ENCODE assay signal across 21 cellular contexts in the genomic region with DNA sequence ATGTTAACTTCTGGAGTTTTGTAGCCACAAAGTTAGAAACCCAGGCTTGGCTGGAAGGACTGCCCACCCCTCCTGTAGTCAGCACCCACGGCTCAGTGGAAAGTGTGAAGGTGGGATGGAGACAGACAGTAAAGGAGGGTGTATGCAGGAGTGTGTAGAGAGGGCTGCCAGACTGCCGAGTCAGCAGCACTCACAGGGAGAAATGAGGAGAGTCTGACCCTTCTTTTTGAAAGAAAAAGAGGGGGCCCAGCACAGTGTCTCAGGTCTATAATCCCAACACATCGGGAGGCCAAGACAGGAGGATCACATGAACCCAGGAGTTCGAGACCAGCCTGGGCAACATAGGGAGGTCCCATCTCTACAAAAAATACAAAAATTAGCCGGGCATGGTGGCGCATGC. TPM values are rescaled to one million over a fixed set of nuclear protein-coding genes. Genes with fewer than 3 reads are reported as not detected.
DNase-seq lines count a peak whose midpoint lies in the region; ATAC-seq and TF ChIP-seq lines count a peak whose summit lies in the region.
"Had no signal": no experiment of that assay in that cellular context is flagged by ENCODE, and none has a peak within 500 bp of the region (broad histone marks: within the 10 kb centered on the region; RNA-seq: fewer than 3 reads in every experiment).

No MANE protein-coding gene starts in this region.

- no peaks in the 10 kb centered on the region for H3K36me3 ChIP-seq in right atrium auricular region
- no peaks in the 10 kb centered on the region for H3K36me3 ChIP-seq in BLaER1 treated with 17β-estradiol and CSF1 and Interleukin-3, amounts not matched to agents 10 nM and 100 nM
- H3K36me3 ChIP-seq: BE2C had no signal

- no peak for TF ChIP-seq POLR2A in NB4 (IDR thresholded peaks at IDR 0.05; ENCODE audit: extremely low read depth, insufficient read length)

- intact Hi-C loops in Right ventricle myocardium superior (cut with DNase I) = no loop called here

- DNase-seq in right atrium auricular region (ENCODE audit: low spot score) = peak; percentile 50
- DNase-seq in Right ventricle myocardium superior = no peak
- DNase-seq in NB4 (ENCODE audit: low read depth) = peak; percentile 13
- DNase-seq in osteocyte (ENCODE audit: extremely low spot score, unreplicated experiment) = peak; percentile 49
- DNase-seq in NCI-H446 (lab: John Stamatoyannopoulos, UW) = no peak
- no peak for DNase-seq in GM19238 (ENCODE audit: insufficient read length, low spot score)
- DNase-seq: ACHN; BE2C; Calu3; CD8-positive, alpha-beta T cell; DMS79 treated with DMSO at 0.1 percent for 48 hours; GF-D8; HCEC 1CT; HFFc6; IMR-90 had no signal

- H3K4me1 Mint-ChIP-seq in osteocyte (ENCODE audit: unreplicated experiment) = no peaks in the 10 kb centered on the region
- H3K4me1 Mint-ChIP-seq: CD14-positive monocyte had no signal

- no peaks in the 10 kb centered on the region for H3K4me1 ChIP-seq in right atrium auricular region
- H3K4me1 ChIP-seq in BLaER1 treated with 17β-estradiol and CSF1 and Interleukin-3, amounts not matched to agents 10 nM and 100 nM = peaks cover 38 to 64% (median 56%) of the 10 kb centered on the region in 10 experiments
- H3K4me1 ChIP-seq: BE2C had no signal

- H3K4me3 ChIP-seq in right atrium auricular region = no peak overlapping the region
- H3K4me3 ChIP-seq in BLaER1 treated with 17β-estradiol and CSF1 and Interleukin-3, amounts not matched to agents 10 nM and 100 nM = no peak overlapping the region
- no peak overlapping the region for H3K4me3 ChIP-seq in NB4 (ENCODE audit: low read depth, low read length)
- H3K4me3 ChIP-seq: K562 had no signal

- no peaks in the 10 kb centered on the region for H4K20me1 ChIP-seq in BLaER1 treated with 17β-estradiol and CSF1 and Interleukin-3, amounts not matched to agents 10 nM and 100 nM

- TF ChIP-seq CTCF in right atrium auricular region (IDR thresholded peaks at IDR 0.05) = no peak
- no peak for TF ChIP-seq CTCF in NB4 (IDR thresholded peaks at IDR 0.05; ENCODE audit: low read depth, low read length)
- TF ChIP-seq CTCF in osteocyte (IDR thresholded peaks at IDR 0.05) = no peak

- H3K9ac ChIP-seq in BLaER1 treated with 17β-estradiol and CSF1 and Interleukin-3, amounts not matched to agents 10 nM and 100 nM = no peak overlapping the region; a peak in 1 of 22 replicates

- H3K27me3 Mint-ChIP-seq in osteocyte (ENCODE audit: unreplicated experiment) = no peaks in the 10 kb centered on the region

- no peak overlapping the region for H3K4me3 Mint-ChIP-seq in osteocyte (ENCODE audit: unreplicated experiment)
- H3K4me3 Mint-ChIP-seq: CD14-positive monocyte; CD8-positive, alpha-beta T cell; HFFc6 had no signal

- peak overlapping the region; percentile 32 to 85 (median 69) for H3K4me2 ChIP-seq in BLaER1 treated with 17β-estradiol and CSF1 and Interleukin-3, amounts not matched to agents 10 nM and 100 nM

- H3K9me3 ChIP-seq in right atrium auricular region = no peaks in the 10 kb centered on the region
- peaks cover 0 to 17% (median 6%) of the 10 kb centered on the region in 11 experiments; a peak in 9 of 22 replicates for H3K9me3 ChIP-seq in BLaER1 treated with 17β-estradiol and CSF1 and Interleukin-3, amounts not matched to agents 10 nM and 100 nM (replicated peaks in 1 of 11)
- H3K9me3 ChIP-seq: BE2C had no signal

- H3K36me3 Mint-ChIP-seq in osteocyte (ENCODE audit: unreplicated experiment) = no peaks in the 10 kb centered on the region
- H3K36me3 Mint-ChIP-seq: CD14-positive monocyte; CD8-positive, alpha-beta T cell had no signal

- H3K27ac ChIP-seq in right atrium auricular region = no peak overlapping the region
- H3K27ac ChIP-seq in BLaER1 treated with 17β-estradiol and CSF1 and Interleukin-3, amounts not matched to agents 10 nM and 100 nM = peak overlapping the region in 4 of 11 experiments; percentile 9 to 40 (median 29); a peak in 4 of 22 replicates
- H3K27ac ChIP-seq: HL-60 had no signal

- no peak for ATAC-seq in Right ventricle myocardium superior (ENCODE audit: poor library complexity)
- ATAC-seq: CD8-positive, alpha-beta T cell; K562 had no signal

- H3K27me3 ChIP-seq in right atrium auricular region = no peaks in the 10 kb centered on the region
- H3K27me3 ChIP-seq in BLaER1 treated with 17β-estradiol and CSF1 and Interleukin-3, amounts not matched to agents 10 nM and 100 nM = peaks cover 0 to 10% (median 0%) of the 10 kb centered on the region in 11 experiments; a peak in 2 of 22 replicates
- H3K27me3 ChIP-seq: BE2C had no signal

- no peaks in the 10 kb centered on the region for H3K9me3 Mint-ChIP-seq in osteocyte (ENCODE audit: unreplicated experiment)
- H3K9me3 Mint-ChIP-seq: CD8-positive, alpha-beta T cell; HFFc6 had no signal

- H3K27ac Mint-ChIP-seq in osteocyte (ENCODE audit: unreplicated experiment) = no peak overlapping the region
- H3K27ac Mint-ChIP-seq: CD14-positive monocyte; CD8-positive, alpha-beta T cell; HFFc6 had no signal

RNA-seq across cellular contexts. Expression of a gene that starts 33.2 kb away (rescaled TPM):
- under 1 TPM; 0.31 to 0.33 TPM for total RNA-seq in right atrium auricular region
- total RNA-seq in Right ventricle myocardium superior = 0.16 TPM
- total RNA-seq in osteocyte = 0.30 and 0.44 TPM in 2 replicates
- total RNA-seq: A172, HT1080, K562 had no signal

RNA-seq across cellular contexts. Expression of a gene that starts 53.8 kb away (rescaled TPM):
- total RNA-seq in right atrium auricular region (not detected), Right ventricle myocardium superior (not detected), osteocyte (not detected in 2 replicates)
- total RNA-seq: A172; Calu3; CD8-positive, alpha-beta T cell; HFFc6; HT1080; IMR-90; K562 had no signal

RNA-seq across cellular contexts. Expression of a gene that starts 59.3 kb away (rescaled TPM):
- total RNA-seq in right atrium auricular region (not detected), Right ventricle myocardium superior (not detected), osteocyte (not detected in 2 replicates)
- total RNA-seq: A172; Calu3; CD8-positive, alpha-beta T cell; HFFc6; HT1080; IMR-90; K562 had no signal

Comparison
In these comparisons a context has a peak if more than half of its experiments do, and no peak if none do; other contexts are left out.
1. DNase-seq: peak in right atrium auricular region (single experiment), NB4 (single experiment) and osteocyte (single experiment); none in Right ventricle myocardium superior (single experiment), NCI-H446 (0 of 2) and GM19238 (single experiment).